33 cellular contexts compared by ENCODE assay signal in the genomic region with DNA sequence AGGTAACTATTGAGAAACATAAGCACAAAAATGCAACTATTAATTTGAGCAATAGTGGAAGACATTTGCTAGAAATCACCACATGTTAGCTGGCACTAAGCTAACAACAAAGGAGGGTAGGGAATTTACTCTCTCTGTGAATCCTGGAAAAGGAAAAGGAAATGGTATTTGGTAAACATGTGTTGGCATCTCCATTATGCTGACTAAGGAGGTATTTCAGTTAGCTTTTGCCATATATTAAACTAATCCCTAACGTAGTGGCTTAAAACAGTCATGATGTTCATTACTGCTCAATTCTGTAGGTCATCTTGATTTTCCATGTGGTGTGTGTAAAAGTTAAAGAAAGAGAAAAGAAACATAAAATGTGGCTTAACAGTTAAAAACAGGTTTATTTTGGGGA.
"Had no signal": no experiment of that assay in that cellular context is flagged by ENCODE, and none has a peak within 500 bp of the region (broad histone marks: within the 10 kb centered on the region; RNA-seq: fewer than 3 reads in every experiment).

No MANE protein-coding gene starts in this region.

- H3K4me3 ChIP-seq: MG63 had no signal

- H3K36me3 ChIP-seq: MG63 had no signal

- DNase-seq: Kasumi-1, MG63, MM.1S, MV-4-11, NCI-H1048, NCI-H1092, NCI-H1092 treated with DMSO at 0.1 percent for 48 hours, NCI-H1105, NCI-H1105 treated with DMSO at 0.1 percent for 48 hours, NCI-H1417 treated with DMSO at 0.1 percent for 48 hours, NCI-H1436, NCI-H1436 treated with DMSO at 0.1 percent for 48 hours, NCI-H146, NCI-H1694, NCI-H1694 treated with DMSO at 0.1 percent for 48 hours, NCI-H187, NCI-H187 treated with DMSO at 0.1 percent for 48 hours, NCI-H1930, NCI-H2029, NCI-H2029 treated with DMSO at 0.1 percent for 48 hours, NCI-H2081 treated with DMSO at 0.1 percent for 48 hours, NCI-H2107, NCI-H2171, NCI-H2171 treated with DMSO at 0.1 percent for 48 hours, NCI-H2227 treated with DMSO at 0.1 percent for 48 hours, NCI-H226, NCI-H345, NCI-H446, NCI-H446 treated with DMSO at 0.1 percent for 48 hours, NCI-H510A, NCI-H510A treated with DMSO at 0.1 percent for 48 hours, NCI-H524, NCI-H524 treated with DMSO at 0.1 percent for 48 hours had no signal

- H3K9me3 ChIP-seq: MG63 had no signal

- H3K27me3 ChIP-seq: MG63 had no signal
